1 cellular context compared by ENCODE assay signal in the genomic region with DNA sequence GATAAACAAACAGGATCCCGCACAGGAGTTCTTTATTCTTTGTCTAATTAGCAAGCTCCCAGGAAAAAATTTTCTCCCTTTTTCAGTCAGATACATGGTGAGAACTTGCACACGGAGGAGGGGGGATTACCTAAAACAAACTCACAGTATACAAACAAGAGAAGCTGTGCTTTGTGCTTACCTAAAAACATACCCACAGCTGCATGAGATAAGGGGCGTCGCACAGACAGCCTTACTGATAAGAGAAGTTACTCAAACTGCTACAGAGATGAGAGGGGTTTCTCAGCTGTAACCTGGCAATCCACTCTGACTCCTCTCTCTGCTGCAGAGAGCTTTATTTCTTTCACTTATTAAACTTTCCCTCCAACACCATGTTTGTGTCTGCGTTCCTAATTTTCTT.
TF ChIP-seq lines count a peak whose summit lies in the region.

No MANE protein-coding gene starts in this region.

TF ChIP-seq in K562, 482 proteins besides CTCF, POLR2A, EP300 and RAD21 (continued from another document and continues in another):
- TF ChIP-seq SRSF7 (optimal IDR thresholded peaks at IDR 0.05; ENCODE audit: low read depth, low read length) (no peak), ZEB2 (IDR thresholded peaks at IDR 0.05) (peak; percentile 70; the same call in 1 of the 2 replicates), SMAD2 (IDR thresholded peaks at IDR 0.05; ENCODE audit: low read depth, low read length) (no peak), RBFOX2 (IDR thresholded peaks at IDR 0.05; ENCODE audit: low read depth, low read length) (no peak), ZBED1 (IDR thresholded peaks at IDR 0.05) (no peak), CREM (IDR thresholded peaks at IDR 0.05; ENCODE audit: low read depth) (peak; percentile 62), TAF15 (IDR thresholded peaks at IDR 0.05; ENCODE audit: low read depth, low read length) (no peak), SOX6 (IDR thresholded peaks at IDR 0.05) (peak; percentile 93), CXXC5 (CRISPR knock-in tag; IDR thresholded peaks at IDR 0.05) (peak; percentile 99), HDAC1 (IDR thresholded peaks at IDR 0.05) (peak in 1 of 2 experiments; percentile 56; a peak in 1 of 4 replicates), ZNF143 (CRISPR knock-in tag; IDR thresholded peaks at IDR 0.05) (no peak), GATAD2A (IDR thresholded peaks at IDR 0.05) (peak; percentile 52; the same call in 1 of the 2 replicates), C11orf30 (IDR thresholded peaks at IDR 0.05; ENCODE audit: low read depth) (no peak), KDM1A (IDR thresholded peaks at IDR 0.05) (peak; percentile 52 to 70), BHLHE40 (IDR thresholded peaks at IDR 0.05; ENCODE audit: low read length) (peak; percentile 34; the same call in 1 of the 2 replicates), CTBP1 (IDR thresholded peaks at IDR 0.05; ENCODE audit: borderline replicate concordance) (peak; percentile 80; the same call in 1 of the 2 replicates), MECOM (CRISPR knock-in tag; IDR thresholded peaks at IDR 0.05) (no peak), ATF3 (IDR thresholded peaks at IDR 0.05) (no peak), ATF3 (CRISPR knock-in tag; conservative IDR thresholded peaks at IDR 0.05) (no peak), SIN3B (IDR thresholded peaks at IDR 0.05; ENCODE audit: low read depth) (no peak), SLC30A9 (CRISPR knock-in tag; IDR thresholded peaks at IDR 0.05) (no peak), U2AF1 (optimal IDR thresholded peaks at IDR 0.05; ENCODE audit: low read depth, low read length) (no peak), TAL1 (IDR thresholded peaks at IDR 0.05) (peak; percentile 91), NBN (IDR thresholded peaks at IDR 0.05; ENCODE audit: low read depth) (peak; percentile 30; the same call in 1 of the 2 replicates), MTA2 (IDR thresholded peaks at IDR 0.05; ENCODE audit: low read depth) (peak; percentile 85), SMARCA4 (IDR thresholded peaks at IDR 0.05) (peak; percentile 89), FOXM1 (IDR thresholded peaks at IDR 0.05; ENCODE audit: low read depth) (peak; percentile 74; the same call in 1 of the 2 replicates), FOXM1 (CRISPR knock-in tag; IDR thresholded peaks at IDR 0.05; ENCODE audit: low read depth) (no peak), FOXK2 (conservative IDR thresholded peaks at IDR 0.05 in 1 of 2, IDR thresholded peaks at IDR 0.05 in 1 of 2; ENCODE audit: low read depth in 2 of 2) (peak in 1 of 2 experiments; percentile 64; a peak in 1 of 4 replicates), ZNF785 (CRISPR knock-in tag; IDR thresholded peaks at IDR 0.05) (no peak), L3MBTL2 (IDR thresholded peaks at IDR 0.05) (peak; percentile 46; the same call in 1 of the 2 replicates), ZBTB43 (CRISPR knock-in tag; IDR thresholded peaks at IDR 0.05) (no peak), FOXA3 (CRISPR knock-in tag; conservative IDR thresholded peaks at IDR 0.05 in 1 of 2, IDR thresholded peaks at IDR 0.05 in 1 of 2) (0 out of 4 replicates have a peak, but pooled peaks of 1 of the 2 experiments have one; percentile 11), SMARCC2 (IDR thresholded peaks at IDR 0.05; ENCODE audit: low read depth) (peak; percentile 67; the same call in 1 of the 2 replicates), CBFA2T3 (IDR thresholded peaks at IDR 0.05) (peak; percentile 93), ZNF282 (CRISPR knock-in tag; IDR thresholded peaks at IDR 0.05) (no peak), HDAC2 (IDR thresholded peaks at IDR 0.05) (peak; percentile 56; the same call in 1 of the 2 replicates), IFI16 (CRISPR knock-in tag; IDR thresholded peaks at IDR 0.05) (no peak), ZNF766 (CRISPR knock-in tag; conservative IDR thresholded peaks at IDR 0.05) (peak; percentile 93), ZBTB17 (CRISPR knock-in tag; IDR thresholded peaks at IDR 0.05) (peak; percentile 13; the same call in 1 of the 2 replicates), POLR2AphosphoS5 (IDR thresholded peaks at IDR 0.05; ENCODE audit: control insufficient read depth, insufficient read depth, low read depth, low read length) (peak; percentile 76; the same call in 1 of the 2 replicates), TCF3 (CRISPR knock-in tag; IDR thresholded peaks at IDR 0.05) (peak; percentile 87), CEBPB (tag; IDR thresholded peaks at IDR 0.05) (0 out of 2 replicates have a peak, but pooled peaks have one; percentile 19), ZBTB7A (IDR thresholded peaks at IDR 0.05; ENCODE audit: borderline replicate concordance, control insufficient read depth, low read depth, low read length) (peak; percentile 56; the same call in 1 of the 2 replicates), LEF1 (IDR thresholded peaks at IDR 0.05) (peak; percentile 71; the same call in 1 of the 2 replicates), IRF1 (CRISPR knock-in tag; IDR thresholded peaks at IDR 0.05; ENCODE audit: borderline replicate concordance) (no peak), RCOR1 (IDR thresholded peaks at IDR 0.05; ENCODE audit: borderline replicate concordance in 1 of 2, low read depth in 2 of 2, low read length in 2 of 2) (peak in 1 of 2 experiments; percentile 90; a peak in 3 of 4 replicates), POLR2B (IDR thresholded peaks at IDR 0.05; ENCODE audit: low read depth, partially characterized antibody) (no peak), NCOA1 (IDR thresholded peaks at IDR 0.05; ENCODE audit: low read depth) (peak; percentile 54; the same call in 1 of the 2 replicates), STAT5A (IDR thresholded peaks at IDR 0.05; ENCODE audit: borderline replicate concordance, low read length) (peak; percentile 69; the same call in 1 of the 2 replicates), TBP (optimal IDR thresholded peaks at IDR 0.05; ENCODE audit: low read depth, low read length) (no peak), NCOR1 (IDR thresholded peaks at IDR 0.05) (peak; percentile 80), CBFA2T2 (conservative IDR thresholded peaks at IDR 0.05) (peak; percentile 90), NONO (IDR thresholded peaks at IDR 0.05; ENCODE audit: low read depth in 2 of 2, low read length in 1 of 2) (no peak), LARP7 (IDR thresholded peaks at IDR 0.05) (no peak), HNRNPK (IDR thresholded peaks at IDR 0.05; ENCODE audit: low read depth, low read length, poor library complexity, severe bottlenecking) (no peak), LCOR (CRISPR knock-in tag; IDR thresholded peaks at IDR 0.05) (0 out of 2 replicates have a peak, but pooled peaks have one; percentile 35), HOXB6 (CRISPR knock-in tag; IDR thresholded peaks at IDR 0.05; ENCODE audit: borderline replicate concordance) (no peak), JUN (IDR thresholded peaks at IDR 0.05; ENCODE audit: borderline replicate concordance, low read depth, low read length) (peak; percentile 13; the same call in 1 of the 2 replicates), JUN (CRISPR knock-in tag; IDR thresholded peaks at IDR 0.05; ENCODE audit: borderline replicate concordance) (no peak), SMARCE1 (IDR thresholded peaks at IDR 0.05) (peak; percentile 88), MTA1 (IDR thresholded peaks at IDR 0.05; ENCODE audit: borderline replicate concordance) (peak; percentile 49; the same call in 1 of the 2 replicates), NFIC (IDR thresholded peaks at IDR 0.05) (peak; percentile 71), KLF16 (IDR thresholded peaks at IDR 0.05) (peak; percentile 82), ZKSCAN8 (CRISPR knock-in tag; IDR thresholded peaks at IDR 0.05) (0 out of 2 replicates have a peak, but pooled peaks have one; percentile 45), DPF2 (IDR thresholded peaks at IDR 0.05) (peak; percentile 92), RNF2 (IDR thresholded peaks at IDR 0.05) (0 out of 2 replicates have a peak, but pooled peaks have one; percentile 35), PML (IDR thresholded peaks at IDR 0.05; ENCODE audit: low read length) (peak; percentile 87)
- TF ChIP-seq, protein P1, sequence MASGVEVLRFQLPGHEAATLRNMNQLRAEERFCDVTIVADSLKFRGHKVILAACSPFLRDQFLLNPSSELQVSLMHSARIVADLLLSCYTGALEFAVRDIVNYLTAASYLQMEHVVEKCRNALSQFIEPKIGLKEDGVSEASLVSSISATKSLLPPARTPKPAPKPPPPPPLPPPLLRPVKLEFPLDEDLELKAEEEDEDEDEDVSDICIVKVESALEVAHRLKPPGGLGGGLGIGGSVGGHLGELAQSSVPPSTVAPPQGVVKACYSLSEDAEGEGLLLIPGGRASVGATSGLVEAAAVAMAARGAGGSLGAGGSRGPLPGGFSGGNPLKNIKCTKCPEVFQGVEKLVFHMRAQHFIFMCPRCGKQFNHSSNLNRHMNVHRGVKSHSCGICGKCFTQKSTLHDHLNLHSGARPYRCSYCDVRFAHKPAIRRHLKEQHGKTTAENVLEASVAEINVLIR (CRISPR knock-in tag; IDR thresholded peaks at IDR 0.05) = no peak
- TF ChIP-seq, protein P2, sequence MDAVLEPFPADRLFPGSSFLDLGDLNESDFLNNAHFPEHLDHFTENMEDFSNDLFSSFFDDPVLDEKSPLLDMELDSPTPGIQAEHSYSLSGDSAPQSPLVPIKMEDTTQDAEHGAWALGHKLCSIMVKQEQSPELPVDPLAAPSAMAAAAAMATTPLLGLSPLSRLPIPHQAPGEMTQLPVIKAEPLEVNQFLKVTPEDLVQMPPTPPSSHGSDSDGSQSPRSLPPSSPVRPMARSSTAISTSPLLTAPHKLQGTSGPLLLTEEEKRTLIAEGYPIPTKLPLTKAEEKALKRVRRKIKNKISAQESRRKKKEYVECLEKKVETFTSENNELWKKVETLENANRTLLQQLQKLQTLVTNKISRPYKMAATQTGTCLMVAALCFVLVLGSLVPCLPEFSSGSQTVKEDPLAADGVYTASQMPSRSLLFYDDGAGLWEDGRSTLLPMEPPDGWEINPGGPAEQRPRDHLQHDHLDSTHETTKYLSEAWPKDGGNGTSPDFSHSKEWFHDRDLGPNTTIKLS (IDR thresholded peaks at IDR 0.05; ENCODE audit: borderline replicate concordance, low read depth) = no peak
- TF ChIP-seq, protein P3, sequence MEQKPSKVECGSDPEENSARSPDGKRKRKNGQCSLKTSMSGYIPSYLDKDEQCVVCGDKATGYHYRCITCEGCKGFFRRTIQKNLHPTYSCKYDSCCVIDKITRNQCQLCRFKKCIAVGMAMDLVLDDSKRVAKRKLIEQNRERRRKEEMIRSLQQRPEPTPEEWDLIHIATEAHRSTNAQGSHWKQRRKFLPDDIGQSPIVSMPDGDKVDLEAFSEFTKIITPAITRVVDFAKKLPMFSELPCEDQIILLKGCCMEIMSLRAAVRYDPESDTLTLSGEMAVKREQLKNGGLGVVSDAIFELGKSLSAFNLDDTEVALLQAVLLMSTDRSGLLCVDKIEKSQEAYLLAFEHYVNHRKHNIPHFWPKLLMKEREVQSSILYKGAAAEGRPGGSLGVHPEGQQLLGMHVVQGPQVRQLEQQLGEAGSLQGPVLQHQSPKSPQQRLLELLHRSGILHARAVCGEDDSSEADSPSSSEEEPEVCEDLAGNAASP (IDR thresholded peaks at IDR 0.05) = no peak
- TF ChIP-seq, protein P4, sequence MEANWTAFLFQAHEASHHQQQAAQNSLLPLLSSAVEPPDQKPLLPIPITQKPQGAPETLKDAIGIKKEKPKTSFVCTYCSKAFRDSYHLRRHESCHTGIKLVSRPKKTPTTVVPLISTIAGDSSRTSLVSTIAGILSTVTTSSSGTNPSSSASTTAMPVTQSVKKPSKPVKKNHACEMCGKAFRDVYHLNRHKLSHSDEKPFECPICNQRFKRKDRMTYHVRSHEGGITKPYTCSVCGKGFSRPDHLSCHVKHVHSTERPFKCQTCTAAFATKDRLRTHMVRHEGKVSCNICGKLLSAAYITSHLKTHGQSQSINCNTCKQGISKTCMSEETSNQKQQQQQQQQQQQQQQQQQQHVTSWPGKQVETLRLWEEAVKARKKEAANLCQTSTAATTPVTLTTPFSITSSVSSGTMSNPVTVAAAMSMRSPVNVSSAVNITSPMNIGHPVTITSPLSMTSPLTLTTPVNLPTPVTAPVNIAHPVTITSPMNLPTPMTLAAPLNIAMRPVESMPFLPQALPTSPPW (CRISPR knock-in tag; IDR thresholded peaks at IDR 0.05) = peak; percentile 49; the same call in 1 of the 2 replicates
- TF ChIP-seq, protein P5, sequence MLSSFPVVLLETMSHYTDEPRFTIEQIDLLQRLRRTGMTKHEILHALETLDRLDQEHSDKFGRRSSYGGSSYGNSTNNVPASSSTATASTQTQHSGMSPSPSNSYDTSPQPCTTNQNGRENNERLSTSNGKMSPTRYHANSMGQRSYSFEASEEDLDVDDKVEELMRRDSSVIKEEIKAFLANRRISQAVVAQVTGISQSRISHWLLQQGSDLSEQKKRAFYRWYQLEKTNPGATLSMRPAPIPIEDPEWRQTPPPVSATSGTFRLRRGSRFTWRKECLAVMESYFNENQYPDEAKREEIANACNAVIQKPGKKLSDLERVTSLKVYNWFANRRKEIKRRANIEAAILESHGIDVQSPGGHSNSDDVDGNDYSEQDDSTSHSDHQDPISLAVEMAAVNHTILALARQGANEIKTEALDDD (IDR thresholded peaks at IDR 0.05) = 0 out of 2 replicates have a peak, but pooled peaks have one; percentile 40
